In genomic region chr9:123191660-123192059, GRCh38 we compare ENCODE assay signal across 16 cellular contexts.
DNase-seq lines count a peak whose midpoint lies in the region; ATAC-seq, FAIRE-seq and TF ChIP-seq lines count a peak whose summit lies in the region.
"Had no signal": no experiment of that assay in that cellular context is flagged by ENCODE, and none has a peak within 500 bp of the region (broad histone marks: within the 10 kb centered on the region; RNA-seq: fewer than 3 reads in every experiment).

No MANE protein-coding gene starts in this region.

- H3K9me3 Mint-ChIP-seq in naive B cell: peaks cover 0 to 4% (median 3%) of the 10 kb centered on the region in 7 donors
- no peaks in the 10 kb centered on the region for H3K9me3 Mint-ChIP-seq in activated CD4-positive, alpha-beta T cell treated with anti-CD3 and anti-CD28 coated beads, Interleukin-2, amount 10 ng/mL, durations not matched to agents 7 days and 5 days
- H3K9me3 Mint-ChIP-seq: CD8-positive, alpha-beta T cell had no signal

- POLR2A ChIA-PET in activated CD4-positive, alpha-beta T cell treated with anti-CD3 and anti-CD28 coated beads, Interleukin-2, amount 10 ng/mL, durations not matched to agents 7 days and 5 days (lab: Charles Lee): no interaction called here

- DNase-seq in NCI-H748 (lab: John Stamatoyannopoulos, UW; ENCODE audit: unreplicated experiment) (peak; percentile 25), NCI-H748 treated with DMSO at 0.1 percent for 48 hours (lab: John Stamatoyannopoulos, UW) (no peak), H54 (ENCODE audit: insufficient read length, low spot score) (no peak), RKO (ENCODE audit: low spot score) (peak; percentile 15), naive B cell (no peak), NCI-H1105 treated with DMSO at 0.1 percent for 48 hours (lab: John Stamatoyannopoulos, UW) (no peak)
- no peak for DNase-seq in activated CD4-positive, alpha-beta T cell treated with anti-CD3 and anti-CD28 coated beads, Interleukin-2, amount 10 ng/mL, durations not matched to agents 7 days and 5 days
- DNase-seq: 8988T; Calu3; CD8-positive, alpha-beta T cell; DMS79 treated with DMSO at 0.1 percent for 48 hours; GF-D8; IMR-90 had no signal

- peaks cover 0 to under 1% of the 10 kb centered on the region in 2 donors for H3K36me3 Mint-ChIP-seq in naive B cell
- H3K36me3 Mint-ChIP-seq in activated CD4-positive, alpha-beta T cell treated with anti-CD3 and anti-CD28 coated beads, Interleukin-2, amount 10 ng/mL, durations not matched to agents 7 days and 5 days (ENCODE audit: low read depth): no peaks in the 10 kb centered on the region

- FAIRE-seq in H54 (lab: Jason Lieb, UNC): peak; percentile 89
- FAIRE-seq: H1, HTR-8/SVneo had no signal

- peaks cover 11 to 18% (median 18%) of the 10 kb centered on the region in 3 donors for H3K4me1 Mint-ChIP-seq in naive B cell
- no peaks in the 10 kb centered on the region for H3K4me1 Mint-ChIP-seq in activated CD4-positive, alpha-beta T cell treated with anti-CD3 and anti-CD28 coated beads, Interleukin-2, amount 10 ng/mL, durations not matched to agents 7 days and 5 days

- H3K27ac Mint-ChIP-seq in naive B cell: no peak overlapping the region
- H3K27ac Mint-ChIP-seq in activated CD4-positive, alpha-beta T cell treated with anti-CD3 and anti-CD28 coated beads, Interleukin-2, amount 10 ng/mL, durations not matched to agents 7 days and 5 days: no peak overlapping the region
- H3K27ac Mint-ChIP-seq: CD8-positive, alpha-beta T cell had no signal

- CTCF ChIA-PET in activated CD4-positive, alpha-beta T cell treated with anti-CD3 and anti-CD28 coated beads, Interleukin-2, amount 10 ng/mL, durations not matched to agents 7 days and 5 days (lab: Charles Lee): no interaction called here

- H3K27me3 Mint-ChIP-seq in naive B cell: no peaks in the 10 kb centered on the region
- no peaks in the 10 kb centered on the region for H3K27me3 Mint-ChIP-seq in activated CD4-positive, alpha-beta T cell treated with anti-CD3 and anti-CD28 coated beads, Interleukin-2, amount 10 ng/mL, durations not matched to agents 7 days and 5 days

- no peak for TF ChIP-seq POLR2A in H54 (IDR thresholded peaks at IDR 0.05; ENCODE audit: low read depth, low read length)

- ATAC-seq in naive B cell (ENCODE audit: low read depth in 2 of 2) (peak; percentile 16 to 56), HG03378 (IDR thresholded peaks at IDR 0.05; ENCODE audit: unreplicated experiment) (no peak)
- ATAC-seq: CD8-positive, alpha-beta T cell had no signal

- no peak overlapping the region for H3K4me3 Mint-ChIP-seq in naive B cell
- no peak overlapping the region for H3K4me3 Mint-ChIP-seq in activated CD4-positive, alpha-beta T cell treated with anti-CD3 and anti-CD28 coated beads, Interleukin-2, amount 10 ng/mL, durations not matched to agents 7 days and 5 days
- H3K4me3 Mint-ChIP-seq: CD8-positive, alpha-beta T cell had no signal

Comparison
In these comparisons a context has a peak if more than half of its experiments do, and no peak if none do; other contexts are left out.
1. DNase-seq: peak in NCI-H748 (single experiment) and RKO (single experiment); none in NCI-H748 treated with DMSO at 0.1 percent for 48 hours (single experiment), H54 (single experiment), naive B cell (single experiment), NCI-H1105 treated with DMSO at 0.1 percent for 48 hours (single experiment) and activated CD4-positive, alpha-beta T cell treated with anti-CD3 and anti-CD28 coated beads, Interleukin-2, amount 10 ng/mL, durations not matched to agents 7 days and 5 days (single experiment).